Comparison of ENCODE assay signal across 16 cellular contexts in the genomic region with DNA sequence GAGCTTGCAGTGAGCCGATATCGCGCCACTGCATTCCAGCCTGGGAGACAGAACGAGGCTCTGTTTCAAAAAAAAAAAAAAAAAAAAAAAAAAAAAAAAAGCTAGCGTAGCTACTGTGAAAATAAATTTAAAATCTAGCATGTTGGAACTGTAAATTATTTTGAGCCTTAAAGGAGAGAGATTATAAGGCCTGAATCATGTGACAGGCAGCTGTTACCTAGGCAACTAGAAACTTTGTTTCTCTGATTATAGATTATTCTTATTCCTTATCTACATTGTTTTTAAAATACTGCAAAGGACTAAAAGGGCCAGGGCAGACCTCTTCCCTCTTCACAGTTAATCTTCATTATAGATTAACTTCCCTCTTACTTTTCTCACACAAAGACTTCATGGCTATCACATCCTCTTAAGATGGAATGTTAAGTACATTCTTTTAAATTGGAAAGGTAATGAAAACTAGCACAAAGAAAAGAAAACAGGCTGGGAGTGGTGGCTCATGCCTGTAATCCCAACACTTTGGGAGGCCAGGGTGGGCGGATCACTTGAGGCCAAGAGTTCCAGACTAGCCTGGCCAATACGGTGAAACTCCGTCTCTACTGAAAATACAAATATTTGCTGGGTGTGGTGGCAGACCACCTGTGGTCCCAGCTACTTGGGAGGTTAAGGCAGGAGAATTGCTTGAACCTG.
"Had no signal": no experiment of that assay in that cellular context is flagged by ENCODE, and none has a peak within 500 bp of the region (broad histone marks: within the 10 kb centered on the region; RNA-seq: fewer than 3 reads in every experiment).

No MANE protein-coding gene starts in this region.

- H3K4me1 Mint-ChIP-seq: activated CD4-positive, alpha-beta memory T cell treated with anti-CD3 and anti-CD28 coated beads, Interleukin-2, amount 10 ng/mL, durations not matched to agents 7 days and 5 days; activated CD4-positive, alpha-beta T cell treated with anti-CD3 and anti-CD28 coated beads for 36 hours; activated naive CD8-positive, alpha-beta T cell treated with anti-CD3 and anti-CD28 coated beads, Interleukin-2, amount 10 ng/mL, durations not matched to agents 7 days and 5 days; natural killer cell had no signal

- H3K4me3 ChIP-seq: ascending aorta, cardiac muscle cell, colonic mucosa, lung, SJCRH30 had no signal

- H3K27me3 ChIP-seq: ascending aorta, cardiac muscle cell, colonic mucosa, SJCRH30 had no signal

- H3K36me3 ChIP-seq: ascending aorta, cardiac muscle cell, colonic mucosa, SJCRH30 had no signal

- H3K4me3 Mint-ChIP-seq: activated CD4-positive, alpha-beta memory T cell treated with anti-CD3 and anti-CD28 coated beads, Interleukin-2, amount 10 ng/mL, durations not matched to agents 7 days and 5 days; activated CD4-positive, alpha-beta T cell treated with anti-CD3 and anti-CD28 coated beads for 36 hours; activated naive CD8-positive, alpha-beta T cell treated with anti-CD3 and anti-CD28 coated beads, Interleukin-2, amount 10 ng/mL, durations not matched to agents 7 days and 5 days; natural killer cell had no signal

- H3K27ac ChIP-seq: ascending aorta, cardiac muscle cell, colonic mucosa, SJCRH30, VCaP had no signal

- ATAC-seq: activated CD4-positive, alpha-beta T cell treated with anti-CD3 and anti-CD28 coated beads for 36 hours; natural killer cell had no signal

- H3K9me3 Mint-ChIP-seq: activated CD4-positive, alpha-beta memory T cell treated with anti-CD3 and anti-CD28 coated beads, Interleukin-2, amount 10 ng/mL, durations not matched to agents 7 days and 5 days; activated naive CD8-positive, alpha-beta T cell treated with anti-CD3 and anti-CD28 coated beads, Interleukin-2, amount 10 ng/mL, durations not matched to agents 7 days and 5 days; natural killer cell had no signal

- H3K36me3 Mint-ChIP-seq: activated naive CD8-positive, alpha-beta T cell treated with anti-CD3 and anti-CD28 coated beads, Interleukin-2, amount 10 ng/mL, durations not matched to agents 7 days and 5 days; natural killer cell had no signal

- H3K4me1 ChIP-seq: ascending aorta, colonic mucosa, SJCRH30 had no signal

- H3K9me3 ChIP-seq: ascending aorta, colonic mucosa, SJCRH30 had no signal

- H3K27ac Mint-ChIP-seq: activated CD4-positive, alpha-beta memory T cell treated with anti-CD3 and anti-CD28 coated beads, Interleukin-2, amount 10 ng/mL, durations not matched to agents 7 days and 5 days; activated CD4-positive, alpha-beta T cell treated with anti-CD3 and anti-CD28 coated beads for 36 hours; activated naive CD8-positive, alpha-beta T cell treated with anti-CD3 and anti-CD28 coated beads, Interleukin-2, amount 10 ng/mL, durations not matched to agents 7 days and 5 days; natural killer cell had no signal

- DNase-seq: activated CD4-positive, alpha-beta memory T cell treated with anti-CD3 and anti-CD28 coated beads, Interleukin-2, amount 10 ng/mL, durations not matched to agents 7 days and 5 days; activated CD4-positive, alpha-beta T cell treated with anti-CD3 and anti-CD28 coated beads for 36 hours; activated gamma-delta T cell treated with Interleukin-2 at 50 U/mL for 16 hours; activated naive CD8-positive, alpha-beta T cell treated with anti-CD3 and anti-CD28 coated beads, Interleukin-2, amount 10 ng/mL, durations not matched to agents 7 days and 5 days; activated T-cell treated with anti-CD3 and anti-CD28 coated beads, Interleukin-2, amount 50 U/mL, for 48 hours; colonic mucosa; effector CD4-positive, alpha-beta T cell; natural killer cell; occipital lobe; SJCRH30; stimulated activated CD4-positive, alpha-beta T cell treated with anti-CD3 and anti-CD28 coated beads, Interleukin-4, amount 100 ng/mL, for 4 hours; SW 1271 had no signal

- H3K27me3 Mint-ChIP-seq: activated CD4-positive, alpha-beta T cell treated with anti-CD3 and anti-CD28 coated beads for 36 hours; activated naive CD8-positive, alpha-beta T cell treated with anti-CD3 and anti-CD28 coated beads, Interleukin-2, amount 10 ng/mL, durations not matched to agents 7 days and 5 days had no signal
